18 cellular contexts compared by ENCODE assay signal in genomic region chr2:133497261-133497893, GRCh38.
A peak's percentile ranks its signal among the peaks of the same experiment; 100 is the strongest.
DNase-seq lines count a peak whose midpoint lies in the region; ATAC-seq, FAIRE-seq and TF ChIP-seq lines count a peak whose summit lies in the region.
"Had no signal": no experiment of that assay in that cellular context is flagged by ENCODE, and none has a peak within 500 bp of the region (broad histone marks: within the 10 kb centered on the region; RNA-seq: fewer than 3 reads in every experiment).

No MANE protein-coding gene starts in this region.

- H3K27ac ChIP-seq in breast epithelium = peak overlapping the region; percentile 27 to 33
- no peak overlapping the region for H3K27ac ChIP-seq in suprapubic skin
- H3K27ac ChIP-seq: epithelial cell of prostate, heart right ventricle, vagina had no signal

- H3K4me3 ChIP-seq in breast epithelium = no peak overlapping the region
- H3K4me3 ChIP-seq in suprapubic skin = no peak overlapping the region
- H3K4me3 ChIP-seq: heart right ventricle, vagina had no signal

- peak in 1 of 2 donors; percentile 23 for DNase-seq in breast epithelium (ENCODE audit: low spot score in 2 of 2)
- no peak for DNase-seq in MCF 10A (ENCODE audit: unreplicated experiment)
- peak; percentile 18 for DNase-seq in dermis blood vessel endothelial cell
- peak; percentile 20 for DNase-seq in inferior parietal cortex (ENCODE audit: extremely low spot score)
- DNase-seq in RCC 7860 (ENCODE audit: low spot score) = no peak
- DNase-seq in suprapubic skin (ENCODE audit: low spot score in 2 of 2) = no peak
- no peak for DNase-seq in activated naive CD4-positive, alpha-beta T cell treated with anti-CD3 and anti-CD28 coated beads for 36 hours
- DNase-seq: activated CD4-positive, alpha-beta T cell treated with anti-CD3 and anti-CD28 coated beads, Interleukin-2, amount 10 ng/mL, durations not matched to agents 24 days and 14 days; activated naive CD8-positive, alpha-beta T cell treated with anti-CD3 and anti-CD28 coated beads, Interleukin-2, amount 50 U/mL, for 24 hours; activated T-cell treated with anti-CD3 and anti-CD28 coated beads, Interleukin-2, amount 50 U/mL, for 4 hours; cerebellar nuclear complex; heart right ventricle; naive thymus-derived CD8-positive, alpha-beta T cell; stimulated activated naive B cell treated with anti-CD40 and anti-IgM and Interleukin-4, amounts not matched to agents 10 μg/mL and 1 μg/mL and 100 μg/mL, for 72 hours had no signal

- TF ChIP-seq POLR2A in breast epithelium (IDR thresholded peaks at IDR 0.05) (no peak), suprapubic skin (IDR thresholded peaks at IDR 0.05) (no peak)

- H3K4me1 Mint-ChIP-seq in MCF 10A (ENCODE audit: insufficient read depth, unreplicated experiment) = no peaks in the 10 kb centered on the region
- no peaks in the 10 kb centered on the region for H3K4me1 Mint-ChIP-seq in activated naive CD4-positive, alpha-beta T cell treated with anti-CD3 and anti-CD28 coated beads for 36 hours (ENCODE audit: low read depth)
- H3K4me1 Mint-ChIP-seq: activated CD4-positive, alpha-beta T cell treated with anti-CD3 and anti-CD28 coated beads, Interleukin-2, amount 10 ng/mL, durations not matched to agents 24 days and 14 days; activated naive CD8-positive, alpha-beta T cell treated with anti-CD3 and anti-CD28 coated beads, Interleukin-2, amount 50 U/mL, for 24 hours; naive thymus-derived CD8-positive, alpha-beta T cell; stimulated activated naive B cell treated with anti-CD40 and anti-IgM and Interleukin-4, amounts not matched to agents 10 μg/mL and 1 μg/mL and 100 μg/mL, for 72 hours had no signal

- H3K27me3 Mint-ChIP-seq in MCF 10A (ENCODE audit: insufficient read depth, unreplicated experiment) = no peaks in the 10 kb centered on the region
- peaks cover 3% of the 10 kb centered on the region for H3K27me3 Mint-ChIP-seq in activated naive CD4-positive, alpha-beta T cell treated with anti-CD3 and anti-CD28 coated beads for 36 hours (ENCODE audit: low read depth)
- H3K27me3 Mint-ChIP-seq: activated CD4-positive, alpha-beta T cell treated with anti-CD3 and anti-CD28 coated beads, Interleukin-2, amount 10 ng/mL, durations not matched to agents 24 days and 14 days had no signal

- no peaks in the 10 kb centered on the region for H3K36me3 Mint-ChIP-seq in MCF 10A (ENCODE audit: insufficient read depth, unreplicated experiment)
- H3K36me3 Mint-ChIP-seq in activated naive CD4-positive, alpha-beta T cell treated with anti-CD3 and anti-CD28 coated beads for 36 hours (ENCODE audit: low read depth) = no peaks in the 10 kb centered on the region
- H3K36me3 Mint-ChIP-seq: naive thymus-derived CD8-positive, alpha-beta T cell; stimulated activated naive B cell treated with anti-CD40 and anti-IgM and Interleukin-4, amounts not matched to agents 10 μg/mL and 1 μg/mL and 100 μg/mL, for 72 hours had no signal

- POLR2A ChIA-PET in MCF 10A (lab: Yijun Ruan, JAX) = no interaction called here

- H3K36me3 ChIP-seq in breast epithelium (no peaks in the 10 kb centered on the region), suprapubic skin (no peaks in the 10 kb centered on the region)
- H3K36me3 ChIP-seq: heart right ventricle, vagina had no signal

- H3K9me3 ChIP-seq in breast epithelium (no peaks in the 10 kb centered on the region), suprapubic skin (no peaks in the 10 kb centered on the region)
- H3K9me3 ChIP-seq: heart right ventricle, vagina had no signal

- no peaks in the 10 kb centered on the region for H3K4me1 ChIP-seq in breast epithelium
- no peaks in the 10 kb centered on the region for H3K4me1 ChIP-seq in suprapubic skin
- H3K4me1 ChIP-seq: vagina had no signal

- no peak overlapping the region for H3K27ac Mint-ChIP-seq in MCF 10A (ENCODE audit: low read depth, unreplicated experiment)
- H3K27ac Mint-ChIP-seq in activated naive CD4-positive, alpha-beta T cell treated with anti-CD3 and anti-CD28 coated beads for 36 hours = no peak overlapping the region
- H3K27ac Mint-ChIP-seq: activated CD4-positive, alpha-beta T cell treated with anti-CD3 and anti-CD28 coated beads, Interleukin-2, amount 10 ng/mL, durations not matched to agents 24 days and 14 days; activated naive CD8-positive, alpha-beta T cell treated with anti-CD3 and anti-CD28 coated beads, Interleukin-2, amount 50 U/mL, for 24 hours; naive thymus-derived CD8-positive, alpha-beta T cell; stimulated activated naive B cell treated with anti-CD40 and anti-IgM and Interleukin-4, amounts not matched to agents 10 μg/mL and 1 μg/mL and 100 μg/mL, for 72 hours; T-helper 2 cell treated with Interferon-gamma antibody and Interleukin-4, amounts not matched to agents 5 μg/mL and 100 μg/mL, for 36 hours had no signal

- no peak for FAIRE-seq in RCC 7860 (lab: Jason Lieb, UNC)

- no peak overlapping the region for H3K4me3 Mint-ChIP-seq in MCF 10A (ENCODE audit: unreplicated experiment)
- H3K4me3 Mint-ChIP-seq in activated naive CD4-positive, alpha-beta T cell treated with anti-CD3 and anti-CD28 coated beads for 36 hours = no peak overlapping the region
- H3K4me3 Mint-ChIP-seq: activated CD4-positive, alpha-beta T cell treated with anti-CD3 and anti-CD28 coated beads, Interleukin-2, amount 10 ng/mL, durations not matched to agents 24 days and 14 days; activated naive CD8-positive, alpha-beta T cell treated with anti-CD3 and anti-CD28 coated beads, Interleukin-2, amount 50 U/mL, for 24 hours; activated T-cell treated with anti-CD3 and anti-CD28 coated beads, Interleukin-2, amount 50 U/mL, for 4 hours; naive thymus-derived CD8-positive, alpha-beta T cell; stimulated activated naive B cell treated with anti-CD40 and anti-IgM and Interleukin-4, amounts not matched to agents 10 μg/mL and 1 μg/mL and 100 μg/mL, for 72 hours; T-helper 2 cell treated with Interferon-gamma antibody and Interleukin-4, amounts not matched to agents 5 μg/mL and 100 μg/mL, for 36 hours had no signal

- CTCF ChIA-PET in MCF 10A (lab: Yijun Ruan, JAX) = interaction anchor here (1.1 kb wide), 1 partner anchor 22 kb away, joined by 5 read pairs; no protein-coding TSS in a partner anchor
- CTCF ChIA-PET in activated naive CD4-positive, alpha-beta T cell treated with anti-CD3 and anti-CD28 coated beads for 36 hours (lab: Charles Lee) = no interaction called here

- no peak for TF ChIP-seq EP300 in suprapubic skin (IDR thresholded peaks at IDR 0.05)

- no peak for ATAC-seq in GM21619 (IDR thresholded peaks at IDR 0.05; ENCODE audit: unreplicated experiment)
- ATAC-seq: activated naive CD8-positive, alpha-beta T cell treated with anti-CD3 and anti-CD28 coated beads, Interleukin-2, amount 50 U/mL, for 24 hours; activated T-cell treated with anti-CD3 and anti-CD28 coated beads, Interleukin-2, amount 50 U/mL, for 4 hours; heart right ventricle; naive thymus-derived CD8-positive, alpha-beta T cell; stimulated activated naive B cell treated with anti-CD40 and anti-IgM and Interleukin-4, amounts not matched to agents 10 μg/mL and 1 μg/mL and 100 μg/mL, for 72 hours had no signal

- H3K27me3 ChIP-seq in breast epithelium (no peaks in the 10 kb centered on the region), suprapubic skin (no peaks in the 10 kb centered on the region)
- H3K27me3 ChIP-seq: heart right ventricle, vagina had no signal

- intact Hi-C loops in breast epithelium (cut with DNase I; ENCODE audit: low total_unique reads) = no loop called here
- intact Hi-C loops in MCF 10A (cut with micrococcal nuclease) = no loop called here
- intact Hi-C loops in activated naive CD4-positive, alpha-beta T cell treated with anti-CD3 and anti-CD28 coated beads for 36 hours (cut with micrococcal nuclease) = no loop called here

- H3K9me3 Mint-ChIP-seq in MCF 10A (ENCODE audit: unreplicated experiment) = no peaks in the 10 kb centered on the region
- H3K9me3 Mint-ChIP-seq in activated naive CD4-positive, alpha-beta T cell treated with anti-CD3 and anti-CD28 coated beads for 36 hours = no peaks in the 10 kb centered on the region
- H3K9me3 Mint-ChIP-seq: activated CD4-positive, alpha-beta T cell treated with anti-CD3 and anti-CD28 coated beads, Interleukin-2, amount 10 ng/mL, durations not matched to agents 24 days and 14 days; activated naive CD8-positive, alpha-beta T cell treated with anti-CD3 and anti-CD28 coated beads, Interleukin-2, amount 50 U/mL, for 24 hours; activated T-cell treated with anti-CD3 and anti-CD28 coated beads, Interleukin-2, amount 50 U/mL, for 4 hours; T-helper 2 cell treated with Interferon-gamma antibody and Interleukin-4, amounts not matched to agents 5 μg/mL and 100 μg/mL, for 36 hours had no signal

- TF ChIP-seq CTCF in breast epithelium (IDR thresholded peaks at IDR 0.05) (no peak), MCF 10A (IDR thresholded peaks at IDR 0.05; ENCODE audit: unreplicated experiment) (no peak), suprapubic skin (IDR thresholded peaks at IDR 0.05) (no peak)

- no TSS peak for BruUV-seq in MCF 10A (replicated peaks; lab: Mats Ljungman, UMichigan)

- 73% methylated on average over 3 of the region's 3 CpGs for WGBS in suprapubic skin

Comparison
In these comparisons a context has a peak if more than half of its experiments do, and no peak if none do; other contexts are left out.
1. DNase-seq: peak in dermis blood vessel endothelial cell (single experiment) and inferior parietal cortex (single experiment); none in MCF 10A (single experiment), RCC 7860 (single experiment), suprapubic skin (0 of 2) and activated naive CD4-positive, alpha-beta T cell treated with anti-CD3 and anti-CD28 coated beads for 36 hours (single experiment).